20 cellular contexts compared by ENCODE assay signal in the genomic region with DNA sequence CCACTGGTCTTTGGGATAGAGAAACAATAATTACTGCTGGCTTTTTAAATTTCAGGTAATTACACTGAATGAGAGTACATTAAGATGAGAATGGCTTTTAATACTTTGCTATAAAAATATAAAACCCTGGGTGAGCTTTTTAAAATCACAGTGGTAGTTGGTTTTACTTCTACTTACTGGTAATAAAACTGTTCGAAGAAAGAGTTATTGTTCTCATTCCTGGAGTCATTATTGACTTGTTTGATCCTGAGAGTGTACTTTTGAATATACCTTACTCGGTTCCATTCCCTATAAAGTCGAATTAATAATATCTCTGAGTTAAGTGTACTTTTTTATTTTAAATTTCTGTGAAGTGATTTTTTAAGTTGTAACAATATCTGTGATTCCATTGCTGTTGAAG. TPM values are rescaled to one million over a fixed set of nuclear protein-coding genes. Genes with fewer than 3 reads are reported as not detected.
"Had no signal": no experiment of that assay in that cellular context is flagged by ENCODE, and none has a peak within 500 bp of the region (broad histone marks: within the 10 kb centered on the region; RNA-seq: fewer than 3 reads in every experiment).

No MANE protein-coding gene starts in this region.

- H3K27me3 ChIP-seq: SJSA1 had no signal

- H3K27me3 Mint-ChIP-seq: IgD-negative memory B cell had no signal

- H3K9me3 Mint-ChIP-seq: IgD-negative memory B cell had no signal

- DNase-seq: Kasumi-1, MM.1S, NCI-H1092 treated with DMSO at 0.1 percent for 48 hours, NCI-H1436, NCI-H187, NCI-H2029, NCI-H2081 treated with DMSO at 0.1 percent for 48 hours, NCI-H2227 treated with DMSO at 0.1 percent for 48 hours, NCI-H524 treated with DMSO at 0.1 percent for 48 hours, NCI-H69, NCI-H774, Right ventricle myocardium superior, RPMI8226, SIG-M5 had no signal

- H3K4me1 ChIP-seq: SJSA1 had no signal

- H3K27ac Mint-ChIP-seq: IgD-negative memory B cell had no signal

- H3K9me3 ChIP-seq: SJSA1 had no signal

- ATAC-seq: K562 had no signal

- H3K4me2 ChIP-seq: KMS-11 had no signal

- H3K27ac ChIP-seq: HL-60, KMS-11, SJSA1, SK-N-MC had no signal

- H3K4me3 Mint-ChIP-seq: IgD-negative memory B cell had no signal

- H3K4me3 ChIP-seq: K562, SJSA1, SK-N-MC had no signal

RNA-seq across cellular contexts. Expression of a gene that starts 21.5 kb away (rescaled TPM):
- polyA plus RNA-seq: IgD-negative memory B cell had no signal
